ENCODE assay signal across 33 cellular contexts in the genomic region with DNA sequence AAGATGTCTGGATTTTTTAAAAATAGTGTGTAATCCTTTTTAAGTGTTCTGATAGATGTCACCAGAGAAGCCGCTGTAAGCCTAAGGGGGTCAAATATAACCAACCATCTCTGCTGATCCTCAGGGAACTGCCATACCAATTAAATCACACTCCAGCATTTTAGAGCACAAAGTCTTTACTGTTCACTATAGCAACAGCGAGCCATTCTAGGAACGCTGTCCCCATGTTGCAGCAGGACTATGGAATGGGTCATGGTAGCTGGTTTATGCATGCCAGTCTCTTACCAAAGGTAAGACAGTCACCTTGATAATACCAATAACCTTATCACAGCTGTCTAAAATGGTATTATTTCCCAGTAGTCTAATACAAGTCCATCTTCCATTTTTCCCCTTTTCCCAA.
"Had no signal": no experiment of that assay in that cellular context is flagged by ENCODE, and none has a peak within 500 bp of the region (broad histone marks: within the 10 kb centered on the region; RNA-seq: fewer than 3 reads in every experiment).

No MANE protein-coding gene starts in this region.

- H3K27ac Mint-ChIP-seq: activated CD4-positive, alpha-beta T cell treated with anti-CD3 and anti-CD28 coated beads for 36 hours; activated CD4-positive, alpha-beta T cell treated with anti-CD3 and anti-CD28 coated beads, Interleukin-2, amount 10 ng/mL, durations not matched to agents 7 days and 5 days; activated CD8-positive, alpha-beta T cell treated with anti-CD3 and anti-CD28 coated beads, Interleukin-2, amount 10 ng/mL, durations not matched to agents 7 days and 5 days; activated naive CD4-positive, alpha-beta T cell treated with anti-CD3 and anti-CD28 coated beads, Interleukin-2, amount 10 ng/mL, durations not matched to agents 7 days and 5 days; activated naive CD8-positive, alpha-beta T cell; activated naive CD8-positive, alpha-beta T cell treated with anti-CD3 and anti-CD28 coated beads, Interleukin-2, amount 50 U/mL, for 24 hours; activated T-helper 1 cell treated with anti-CD3 and anti-CD28 coated beads, Interleukin-12 subunit alpha, Interleukin-12 subunit beta, Interleukin-2, Interleukin-4 antibody, amounts not matched to agents 30 ng/mL and 10 ng/mL and 1 ng/mL, durations not matched to agents 14 hours and 24 hours and 36 hours; T-helper 1 cell treated with Interleukin-12 subunit alpha and Interleukin-12 subunit beta and Interleukin-4 antibody, amounts not matched to agents 30 μg/mL and 1 μg/mL, for 36 hours; T-helper 2 cell treated with Interferon-gamma antibody and Interleukin-4, amounts not matched to agents 5 μg/mL and 100 μg/mL, for 36 hours had no signal

- H3K36me3 ChIP-seq: MG63, Peyer's patch, SJSA1 had no signal

- H3K4me1 ChIP-seq: Peyer's patch, SJSA1 had no signal

- H3K9me3 ChIP-seq: MG63, Peyer's patch, SJSA1, SK-N-SH had no signal

- H3K27me3 ChIP-seq: MG63, Peyer's patch, SJSA1 had no signal

- H3K4me3 ChIP-seq: MG63, Peyer's patch, SJSA1 had no signal

- H3K27me3 Mint-ChIP-seq: activated CD4-positive, alpha-beta T cell treated with anti-CD3 and anti-CD28 coated beads for 36 hours; activated CD4-positive, alpha-beta T cell treated with anti-CD3 and anti-CD28 coated beads, Interleukin-2, amount 10 ng/mL, durations not matched to agents 7 days and 5 days; activated naive CD4-positive, alpha-beta T cell treated with anti-CD3 and anti-CD28 coated beads, Interleukin-2, amount 10 ng/mL, durations not matched to agents 7 days and 5 days; activated naive CD8-positive, alpha-beta T cell; activated naive CD8-positive, alpha-beta T cell treated with anti-CD3 and anti-CD28 coated beads, Interleukin-2, amount 50 U/mL, for 24 hours; brain had no signal

- H3K4me3 Mint-ChIP-seq: activated CD4-positive, alpha-beta T cell treated with anti-CD3 and anti-CD28 coated beads for 36 hours; activated CD4-positive, alpha-beta T cell treated with anti-CD3 and anti-CD28 coated beads, Interleukin-2, amount 10 ng/mL, durations not matched to agents 7 days and 5 days; activated CD8-positive, alpha-beta T cell treated with anti-CD3 and anti-CD28 coated beads, Interleukin-2, amount 10 ng/mL, durations not matched to agents 7 days and 5 days; activated naive CD4-positive, alpha-beta T cell treated with anti-CD3 and anti-CD28 coated beads, Interleukin-2, amount 10 ng/mL, durations not matched to agents 7 days and 5 days; activated naive CD8-positive, alpha-beta T cell; activated naive CD8-positive, alpha-beta T cell treated with anti-CD3 and anti-CD28 coated beads, Interleukin-2, amount 50 U/mL, for 24 hours; activated T-cell treated with anti-CD3 and anti-CD28 coated beads, Interleukin-2, amount 50 U/mL, for 4 hours; activated T-helper 1 cell treated with anti-CD3 and anti-CD28 coated beads, Interleukin-12 subunit alpha, Interleukin-12 subunit beta, Interleukin-2, Interleukin-4 antibody, amounts not matched to agents 30 ng/mL and 10 ng/mL and 1 ng/mL, durations not matched to agents 14 hours and 24 hours and 36 hours; brain; T-helper 1 cell treated with Interleukin-12 subunit alpha and Interleukin-12 subunit beta and Interleukin-4 antibody, amounts not matched to agents 30 μg/mL and 1 μg/mL, for 36 hours; T-helper 2 cell treated with Interferon-gamma antibody and Interleukin-4, amounts not matched to agents 5 μg/mL and 100 μg/mL, for 36 hours had no signal

- ATAC-seq: activated CD4-positive, alpha-beta T cell treated with anti-CD3 and anti-CD28 coated beads for 36 hours; activated CD4-positive, CD25-positive, alpha-beta regulatory T cell treated with anti-CD3 and anti-CD28 coated beads, Interleukin-2, amount 50 U/mL, for 24 hours; activated CD8-positive, alpha-beta T cell treated with anti-CD3 and anti-CD28 coated beads, Interleukin-2, amount 10 ng/mL, durations not matched to agents 7 days and 5 days; activated naive CD8-positive, alpha-beta T cell treated with anti-CD3 and anti-CD28 coated beads, Interleukin-2, amount 50 U/mL, for 24 hours; activated T-cell treated with anti-CD3 and anti-CD28 coated beads, Interleukin-2, amount 50 U/mL, for 4 hours; PC-3 had no signal

- H3K27ac ChIP-seq: Peyer's patch, SJSA1 had no signal

- H3K4me1 Mint-ChIP-seq: activated naive CD4-positive, alpha-beta T cell treated with anti-CD3 and anti-CD28 coated beads, Interleukin-2, amount 10 ng/mL, durations not matched to agents 7 days and 5 days had no signal

- DNase-seq: activated CD4-positive, alpha-beta T cell treated with anti-CD3 and anti-CD28 coated beads for 36 hours; activated CD4-positive, alpha-beta T cell treated with anti-CD3 and anti-CD28 coated beads, Interleukin-2, amount 10 ng/mL, durations not matched to agents 7 days and 5 days; activated CD4-positive, alpha-beta T cell treated with anti-CD3 and anti-CD28 coated beads, Interleukin-2, amount 50 U/mL, for 48 hours; activated CD8-positive, alpha-beta memory T cell treated with anti-CD3 and anti-CD28 coated beads, Interleukin-2, amount 50 U/mL, for 4 hours; activated CD8-positive, alpha-beta T cell treated with anti-CD3 and anti-CD28 coated beads, Interleukin-2, amount 10 ng/mL, durations not matched to agents 7 days and 5 days; activated naive CD4-positive, alpha-beta T cell treated with anti-CD3 and anti-CD28 coated beads, Interleukin-2, amount 10 ng/mL, durations not matched to agents 7 days and 5 days; activated naive CD8-positive, alpha-beta T cell treated with anti-CD3 and anti-CD28 coated beads, Interleukin-2, amount 50 U/mL, for 24 hours; activated T-cell treated with anti-CD3 and anti-CD28 coated beads for 4 hours; activated T-cell treated with anti-CD3 and anti-CD28 coated beads, Interleukin-2, amount 50 U/mL, for 4 hours; anterior cingulate cortex; Kasumi-1; KG1; MG63; NCI-H1048; NCI-H1105 treated with DMSO at 0.1 percent for 48 hours; NCI-H1436; NCI-H1694; NCI-H1930; NCI-H2081 treated with DMSO at 0.1 percent for 48 hours; NCI-H345; NCI-H524 treated with DMSO at 0.1 percent for 48 hours; PC-3; Peyer's patch; RPMI8226; SHP77 treated with DMSO at 0.1 percent for 48 hours; SK-N-SH had no signal
